Comparison of ENCODE assay signal across 8 cellular contexts in the genomic region with DNA sequence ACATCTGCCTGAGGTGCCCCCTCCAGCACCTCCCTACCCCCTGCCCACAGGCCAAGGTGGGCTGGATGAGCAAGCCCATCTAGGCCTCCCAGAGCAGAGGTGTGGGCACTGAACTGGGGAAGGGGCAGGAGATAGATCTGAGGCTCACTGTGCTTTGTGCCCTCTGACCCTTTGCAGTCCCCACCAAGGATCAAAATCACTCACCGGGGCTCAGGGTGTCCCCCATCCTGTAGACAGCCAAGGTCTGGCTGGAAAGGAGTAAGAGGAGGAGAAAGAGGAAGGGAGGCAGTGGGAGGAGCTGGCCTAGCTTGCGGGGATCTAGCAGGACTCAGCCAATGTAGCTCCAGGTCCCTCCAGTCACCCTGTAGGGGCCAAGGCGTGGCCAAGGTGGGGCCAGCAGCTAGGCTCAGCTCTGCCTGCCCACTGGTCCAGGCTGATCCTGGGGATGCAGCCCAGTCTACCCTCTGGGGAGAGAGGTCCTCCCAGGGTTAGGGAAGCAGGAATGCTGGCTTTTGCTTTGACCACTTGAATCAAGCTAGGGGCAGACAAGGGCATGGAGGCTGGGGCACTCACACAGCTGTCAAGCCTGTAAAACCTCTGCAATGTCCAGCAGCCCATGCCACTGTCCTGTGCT. TPM values are rescaled to one million over a fixed set of nuclear protein-coding genes. Genes with fewer than 3 reads are reported as not detected.
A peak's percentile ranks its signal among the peaks of the same experiment; 100 is the strongest.
DNase-seq lines count a peak whose midpoint lies in the region; ATAC-seq and TF ChIP-seq lines count a peak whose summit lies in the region.

No MANE protein-coding gene starts in this region.

- POLR2A ChIA-PET in MCF 10A (lab: Yijun Ruan, JAX): interaction anchor here (0.5 to 5.0 kb wide), 19 partner anchors 9 to 271 kb away, joined by 3 to 40 read pairs (median 4); partner anchors contain the start of genes DDX28, DUS2, ESRP2 and PSMB10

- H4K20me1 ChIP-seq in BLaER1 treated with 17β-estradiol and CSF1 and Interleukin-3, amounts not matched to agents 10 nM and 100 nM: peaks cover 5 to 46% (median 20%) of the 10 kb centered on the region in 11 experiments; a peak in 15 of 22 replicates

- peaks cover 28% of the 10 kb centered on the region for H3K36me3 Mint-ChIP-seq in MCF 10A (ENCODE audit: insufficient read depth, unreplicated experiment)

- intact Hi-C loops in MCF 10A (cut with micrococcal nuclease): loop anchor here (2.0 to 5.0 kb wide), 2 partner anchors 74 to 271 kb away; partner anchors contain the start of gene ESRP2

- H3K9me3 Mint-ChIP-seq in MCF 10A (ENCODE audit: unreplicated experiment): no peaks in the 10 kb centered on the region

- peak overlapping the region; percentile 75 to 99 (median 96) for H3K4me2 ChIP-seq in BLaER1 treated with 17β-estradiol and CSF1 and Interleukin-3, amounts not matched to agents 10 nM and 100 nM

- CTCF ChIA-PET in MCF 10A (lab: Yijun Ruan, JAX): interaction anchor here (0.6 to 1.1 kb wide), 5 partner anchors 28 to 150 kb away, joined by 3 to 4 read pairs (median 3); no protein-coding TSS in a partner anchor

- DNase-seq in LoVo (ENCODE audit: low spot score): peak; percentile 57
- peak; percentile 57 for DNase-seq in MCF 10A (ENCODE audit: unreplicated experiment)
- no peak for DNase-seq in lung (ENCODE audit: low spot score)
- no peak for DNase-seq in foreskin melanocyte
- no peak for DNase-seq in NCI-H345 treated with DMSO at 0.1 percent for 48 hours (lab: John Stamatoyannopoulos, UW; ENCODE audit: unreplicated experiment)

- ATAC-seq in lung (ENCODE audit: insufficient read depth, low FRiP score) (no peak), GM21515 (IDR thresholded peaks at IDR 0.05; ENCODE audit: unreplicated experiment) (no peak), HG02763 (IDR thresholded peaks at IDR 0.05; ENCODE audit: unreplicated experiment) (no peak)

- no peaks in the 10 kb centered on the region for H3K9me3 ChIP-seq in BLaER1 treated with 17β-estradiol and CSF1 and Interleukin-3, amounts not matched to agents 10 nM and 100 nM (replicated peaks in 1 of 11)
- no peaks in the 10 kb centered on the region for H3K9me3 ChIP-seq in lung (ENCODE audit: control insufficient read depth in 2 of 2, insufficient read depth in 1 of 2, low read length in 1 of 2)

- H3K27me3 ChIP-seq in BLaER1 treated with 17β-estradiol and CSF1 and Interleukin-3, amounts not matched to agents 10 nM and 100 nM: no peaks in the 10 kb centered on the region
- H3K27me3 ChIP-seq in lung (ENCODE audit: control insufficient read depth, insufficient read depth): no peaks in the 10 kb centered on the region

- peaks cover 24 to 54% (median 43%) of the 10 kb centered on the region in 10 experiments for H3K4me1 ChIP-seq in BLaER1 treated with 17β-estradiol and CSF1 and Interleukin-3, amounts not matched to agents 10 nM and 100 nM
- H3K4me1 ChIP-seq in lung (ENCODE audit: control insufficient read depth in 2 of 2, insufficient read depth in 2 of 2, low read length in 2 of 2): peaks cover 19 to 34% of the 10 kb centered on the region in 2 donors

- no peak for TF ChIP-seq CTCF in MCF 10A (IDR thresholded peaks at IDR 0.05; ENCODE audit: unreplicated experiment)
- TF ChIP-seq CTCF in lung (IDR thresholded peaks at IDR 0.05; ENCODE audit: control extremely low read depth, extremely low read depth): no peak

- H3K4me3 ChIP-seq in BLaER1 treated with 17β-estradiol and CSF1 and Interleukin-3, amounts not matched to agents 10 nM and 100 nM: peak overlapping the region in 8 of 10 experiments; percentile 72 to 93 (median 86); a peak in 10 of 20 replicates
- H3K4me3 ChIP-seq in lung: peak overlapping the region; percentile 88

- no TSS peak for BruUV-seq in MCF 10A (replicated peaks; lab: Mats Ljungman, UMichigan)

- 41 to 47% methylated on average over 3 of the region's 3 CpGs for WGBS in lung, 2 donors

- no peak overlapping the region; a peak in 1 of 22 replicates for H3K27ac ChIP-seq in BLaER1 treated with 17β-estradiol and CSF1 and Interleukin-3, amounts not matched to agents 10 nM and 100 nM
- H3K27ac ChIP-seq in lung (ENCODE audit: low read depth in 1 of 2, low read length in 1 of 2): peak overlapping the region; percentile 49 to 94

- H3K9ac ChIP-seq in BLaER1 treated with 17β-estradiol and CSF1 and Interleukin-3, amounts not matched to agents 10 nM and 100 nM: peak overlapping the region in 7 of 11 experiments; percentile 59 to 93 (median 87); a peak in 11 of 22 replicates

- peak overlapping the region; percentile 82 for H3K4me3 Mint-ChIP-seq in MCF 10A (ENCODE audit: unreplicated experiment)

- peaks cover 42% of the 10 kb centered on the region for H3K4me1 Mint-ChIP-seq in MCF 10A (ENCODE audit: insufficient read depth, unreplicated experiment)

- peaks cover 0 to 25% (median 19%) of the 10 kb centered on the region in 11 experiments; a peak in 15 of 22 replicates for H3K36me3 ChIP-seq in BLaER1 treated with 17β-estradiol and CSF1 and Interleukin-3, amounts not matched to agents 10 nM and 100 nM
- peaks cover 0 to 8% of the 10 kb centered on the region in 2 donors for H3K36me3 ChIP-seq in lung (ENCODE audit: control insufficient read depth in 2 of 2, insufficient read depth in 2 of 2, low read length in 2 of 2)

- peak overlapping the region; percentile 77 for H3K27ac Mint-ChIP-seq in MCF 10A (ENCODE audit: low read depth, unreplicated experiment)

- no peaks in the 10 kb centered on the region for H3K27me3 Mint-ChIP-seq in MCF 10A (ENCODE audit: insufficient read depth, unreplicated experiment)

RNA-seq across cellular contexts. Expression of gene SLC12A4, which starts 1.8 kb away (rescaled TPM):
- total RNA-seq in MCF 10A (2022) (107 TPM in 2 replicates), lung (100 to 1,000 TPM in 1 of 2 donors, 10 to 100 TPM in 1; 91.9 to 103 TPM)
- 10 to 100 TPM; 32.9 to 39.8 TPM for polyA plus RNA-seq in lung

RNA-seq across cellular contexts. Expression of gene DPEP3, which starts 13.6 kb away (rescaled TPM):
- total RNA-seq in MCF 10A (2022) (not detected in 2 replicates), lung (under 1 TPM; 0.40 to 0.51 TPM)
- under 1 TPM in 1 of 2 donors, not detected in 1; 0.16 TPM for polyA plus RNA-seq in lung

RNA-seq across cellular contexts. Expression of gene LCAT, which starts 22.7 kb away (rescaled TPM):
- 35.3 and 44.5 TPM in 2 replicates for total RNA-seq in MCF 10A (2022)
- total RNA-seq in lung: 10 to 100 TPM in 1 of 2 donors, 1 to 10 TPM in 1; 8.4 to 43.9 TPM
- polyA plus RNA-seq in lung: 10 to 100 TPM; 11.8 to 32.1 TPM

RNA-seq across cellular contexts. Expression of gene PSMB10, which starts 30.0 kb away (rescaled TPM):
- total RNA-seq in MCF 10A (2022) (20.3 and 32.7 TPM in 2 replicates), lung (10 to 100 TPM; 36.6 to 94.9 TPM)
- 100 to 1,000 TPM; 129 to 186 TPM for polyA plus RNA-seq in lung

RNA-seq across cellular contexts. Expression of gene DPEP2, which starts 32.6 kb away (rescaled TPM):
- total RNA-seq in MCF 10A (2022) (not detected in 2 replicates), lung (10 to 100 TPM in 1 of 2 donors, 1 to 10 TPM in 1; 9.2 to 12.2 TPM)
- 10 to 100 TPM; 11.8 to 20.4 TPM for polyA plus RNA-seq in lung

Comparison
In these comparisons a context has a peak if more than half of its experiments do, and no peak if none do; other contexts are left out.
1. H3K27ac ChIP-seq: peak in lung (2 of 2); none in BLaER1 treated with 17β-estradiol and CSF1 and Interleukin-3, amounts not matched to agents 10 nM and 100 nM (0 of 11).
2. DNase-seq: peak in LoVo (single experiment) and MCF 10A (single experiment); none in lung (single experiment), foreskin melanocyte (single experiment) and NCI-H345 treated with DMSO at 0.1 percent for 48 hours (single experiment).